In genomic region chr15:57552678-57553334, GRCh38 we compare ENCODE assay signal across 16 cellular contexts. TPM values are rescaled to one million over a fixed set of nuclear protein-coding genes. Genes with fewer than 3 reads are reported as not detected.
DNase-seq lines count a peak whose midpoint lies in the region; ATAC-seq and TF ChIP-seq lines count a peak whose summit lies in the region.
"Had no signal": no experiment of that assay in that cellular context is flagged by ENCODE, and none has a peak within 500 bp of the region (broad histone marks: within the 10 kb centered on the region; RNA-seq: fewer than 3 reads in every experiment).

No MANE protein-coding gene starts in this region.

- ATAC-seq in gastroesophageal sphincter: no peak
- ATAC-seq in GM18502 (IDR thresholded peaks at IDR 0.05; ENCODE audit: poor library complexity, unreplicated experiment): no peak
- ATAC-seq in effector memory CD8-positive, alpha-beta T cell (replicated peaks): no peak
- ATAC-seq: naive thymus-derived CD4-positive, alpha-beta T cell had no signal

- 90 to 93% methylated on average over 1 to 2 of the region's 8 CpGs for WGBS in gastroesophageal sphincter (ENCODE audit: low coverage in 1 of 2), 2 donors

- no peak overlapping the region for H2AFZ ChIP-seq in osteoblast (ENCODE audit: low read length)

- no peaks in the 10 kb centered on the region for H3K27me3 Mint-ChIP-seq in Calu3 (ENCODE audit: unreplicated experiment)
- peaks cover 47 to 75% of the 10 kb centered on the region in 2 donors for H3K27me3 Mint-ChIP-seq in effector memory CD8-positive, alpha-beta T cell
- peaks cover 9% of the 10 kb centered on the region for H3K27me3 Mint-ChIP-seq in activated naive CD8-positive, alpha-beta T cell treated with anti-CD3 and anti-CD28 coated beads for 36 hours

- no peak overlapping the region for H3K4me3 Mint-ChIP-seq in Calu3 (ENCODE audit: low read depth, unreplicated experiment)
- H3K4me3 Mint-ChIP-seq in effector memory CD8-positive, alpha-beta T cell: no peak overlapping the region
- H3K4me3 Mint-ChIP-seq in activated naive CD8-positive, alpha-beta T cell treated with anti-CD3 and anti-CD28 coated beads for 36 hours: no peak overlapping the region
- H3K4me3 Mint-ChIP-seq: activated naive CD4-positive, alpha-beta T cell treated with anti-CD3 and anti-CD28 coated beads for 36 hours; central memory CD8-positive, alpha-beta T cell; naive thymus-derived CD4-positive, alpha-beta T cell had no signal

- peak overlapping the region; percentile 61 for H3K27ac Mint-ChIP-seq in Calu3 (ENCODE audit: unreplicated experiment)
- no peak overlapping the region for H3K27ac Mint-ChIP-seq in effector memory CD8-positive, alpha-beta T cell
- H3K27ac Mint-ChIP-seq in activated naive CD8-positive, alpha-beta T cell treated with anti-CD3 and anti-CD28 coated beads for 36 hours: no peak overlapping the region
- H3K27ac Mint-ChIP-seq: activated naive CD4-positive, alpha-beta T cell treated with anti-CD3 and anti-CD28 coated beads for 36 hours; naive thymus-derived CD4-positive, alpha-beta T cell had no signal

- CTCF ChIA-PET in Calu3 (lab: Charles Lee): interaction anchor here (0.6 to 3.0 kb wide), 4 partner anchors 8 to 294 kb away, joined by 3 to 20 read pairs (median 8); no protein-coding TSS in a partner anchor

- H3K79me2 ChIP-seq in osteoblast (ENCODE audit: insufficient read depth, low read length): no peaks in the 10 kb centered on the region

- TF ChIP-seq POLR2A in gastroesophageal sphincter (IDR thresholded peaks at IDR 0.05): no peak
- no peak for TF ChIP-seq POLR2A in erythroblast (IDR thresholded peaks at IDR 0.05; ENCODE audit: low read length)

- intact Hi-C loops in Calu3 (cut with micrococcal nuclease; ENCODE audit: unreplicated experiment): no loop called here

- no peak for TF ChIP-seq EP300 in gastroesophageal sphincter (IDR thresholded peaks at IDR 0.05)

- no peaks in the 10 kb centered on the region for H3K36me3 Mint-ChIP-seq in Calu3 (ENCODE audit: insufficient read depth, unreplicated experiment)
- peaks cover 3% of the 10 kb centered on the region for H3K36me3 Mint-ChIP-seq in effector memory CD8-positive, alpha-beta T cell (ENCODE audit: insufficient read depth)
- no peaks in the 10 kb centered on the region for H3K36me3 Mint-ChIP-seq in activated naive CD8-positive, alpha-beta T cell treated with anti-CD3 and anti-CD28 coated beads for 36 hours
- H3K36me3 Mint-ChIP-seq: naive thymus-derived CD4-positive, alpha-beta T cell had no signal

- no peaks in the 10 kb centered on the region for H4K20me1 ChIP-seq in osteoblast (ENCODE audit: insufficient read depth, low read length)

- DNase-seq in Calu3 (no peak), SJSA1 (ENCODE audit: low read depth in 1 of 2, low spot score in 2 of 2) (no peak), osteoblast (ENCODE audit: insufficient read length, low spot score, missing footprints) (peak; percentile 27), erythroblast (lab: John Stamatoyannopoulos, UW) (no peak)
- DNase-seq in effector memory CD8-positive, alpha-beta T cell: no peak
- no peak for DNase-seq in activated naive CD8-positive, alpha-beta T cell treated with anti-CD3 and anti-CD28 coated beads for 36 hours
- DNase-seq: activated CD4-positive, CD25-positive, alpha-beta regulatory T cell; activated naive CD4-positive, alpha-beta T cell treated with anti-CD3 and anti-CD28 coated beads for 36 hours; naive thymus-derived CD4-positive, alpha-beta T cell; NCI-H1436 treated with DMSO at 0.1 percent for 48 hours; stimulated activated CD8-positive, alpha-beta memory T cell treated with anti-CD3 and anti-CD28 coated beads, Interleukin-4, amount 100 ng/mL, for 48 hours; transverse colon had no signal

- no TSS peak for BruUV-seq in Calu3 (replicated peaks; lab: Mats Ljungman, UMichigan)

- H3K36me3 ChIP-seq in SJSA1 (no peaks in the 10 kb centered on the region), gastroesophageal sphincter (peaks cover 0 to under 1% of the 10 kb centered on the region in 2 donors), osteoblast (ENCODE audit: insufficient read depth, low read length) (no peaks in the 10 kb centered on the region)
- H3K36me3 ChIP-seq: transverse colon had no signal

- H3K4me1 ChIP-seq in SJSA1 (replicated peaks) (peaks cover 31% of the 10 kb centered on the region), gastroesophageal sphincter (peaks cover 8 to 38% (median 14%) of the 10 kb centered on the region in 3 donors), osteoblast (ENCODE audit: insufficient read depth, low read length) (peaks cover 16% of the 10 kb centered on the region)

- no peaks in the 10 kb centered on the region for H3K9me3 ChIP-seq in SJSA1 (replicated peaks)
- H3K9me3 ChIP-seq in gastroesophageal sphincter: no peaks in the 10 kb centered on the region
- H3K9me3 ChIP-seq in osteoblast (ENCODE audit: low read depth, low read length): no peaks in the 10 kb centered on the region
- H3K9me3 ChIP-seq: transverse colon had no signal

- no peak for TF ChIP-seq CTCF in Calu3 (IDR thresholded peaks at IDR 0.05; ENCODE audit: unreplicated experiment)
- no peak for TF ChIP-seq CTCF in gastroesophageal sphincter (IDR thresholded peaks at IDR 0.05)
- TF ChIP-seq CTCF in osteoblast (IDR thresholded peaks at IDR 0.05; ENCODE audit: extremely low read depth, low read depth, low read length): no peak

- H3K27ac ChIP-seq in SJSA1 (peak overlapping the region; percentile 94), gastroesophageal sphincter (peak overlapping the region in 3 of 4 donors; percentile 49 to 65 (median 60)), osteoblast (ENCODE audit: low read depth, low read length) (no peak overlapping the region)
- H3K27ac ChIP-seq: transverse colon had no signal

- no peak overlapping the region for H3K4me3 ChIP-seq in SJSA1
- H3K4me3 ChIP-seq in gastroesophageal sphincter: no peak overlapping the region
- H3K4me3 ChIP-seq in osteoblast (ENCODE audit: insufficient read depth, low read length): no peak overlapping the region
- H3K4me3 ChIP-seq: transverse colon had no signal

- no peaks in the 10 kb centered on the region for H3K9me3 Mint-ChIP-seq in Calu3 (ENCODE audit: low read depth, unreplicated experiment)
- no peaks in the 10 kb centered on the region for H3K9me3 Mint-ChIP-seq in effector memory CD8-positive, alpha-beta T cell
- no peaks in the 10 kb centered on the region for H3K9me3 Mint-ChIP-seq in activated naive CD8-positive, alpha-beta T cell treated with anti-CD3 and anti-CD28 coated beads for 36 hours
- H3K9me3 Mint-ChIP-seq: activated naive CD4-positive, alpha-beta T cell treated with anti-CD3 and anti-CD28 coated beads for 36 hours; central memory CD8-positive, alpha-beta T cell; naive thymus-derived CD4-positive, alpha-beta T cell had no signal

- peaks cover 63% of the 10 kb centered on the region for H3K4me1 Mint-ChIP-seq in Calu3 (ENCODE audit: low read depth, unreplicated experiment)
- no peaks in the 10 kb centered on the region for H3K4me1 Mint-ChIP-seq in effector memory CD8-positive, alpha-beta T cell (ENCODE audit: low read depth in 2 of 2)
- no peaks in the 10 kb centered on the region for H3K4me1 Mint-ChIP-seq in activated naive CD8-positive, alpha-beta T cell treated with anti-CD3 and anti-CD28 coated beads for 36 hours
- H3K4me1 Mint-ChIP-seq: central memory CD8-positive, alpha-beta T cell had no signal

- H3K4me2 ChIP-seq in osteoblast (ENCODE audit: insufficient read depth, low read length): no peak overlapping the region

- H3K27me3 ChIP-seq in SJSA1 (replicated peaks) (no peaks in the 10 kb centered on the region), gastroesophageal sphincter (no peaks in the 10 kb centered on the region), osteoblast (ENCODE audit: insufficient read depth, low read length) (no peaks in the 10 kb centered on the region)
- H3K27me3 ChIP-seq: transverse colon had no signal

RNA-seq across cellular contexts. Expression of gene MYZAP, which starts 38.9 kb away (rescaled TPM):
- total RNA-seq in Calu3 (2022) (5.1 and 6.9 TPM in 2 replicates), gastroesophageal sphincter (100 to 1,000 TPM in 3 of 4 donors, 10 to 100 TPM in 1; 13.6 to 299 (median 190) TPM), osteoblast (under 0.01 TPM in 1 of 2 replicates, not detected in the other)
- total RNA-seq in SJSA1 (2014; rRNA removed; shearing (Covaris generic)): 0.72 TPM in 1 of 2 replicates, not detected in the other
- not detected for total RNA-seq in activated naive CD8-positive, alpha-beta T cell treated with anti-CD3 and anti-CD28 coated beads for 36 hours
- total RNA-seq: T-helper 1 cell treated with Interleukin-12 subunit alpha and Interleukin-12 subunit beta and Interleukin-4 antibody, amounts not matched to agents 30 ng/mL and 1 ng/mL, for 36 hours had no signal
